2 cellular contexts compared by ENCODE assay signal in the genomic region with DNA sequence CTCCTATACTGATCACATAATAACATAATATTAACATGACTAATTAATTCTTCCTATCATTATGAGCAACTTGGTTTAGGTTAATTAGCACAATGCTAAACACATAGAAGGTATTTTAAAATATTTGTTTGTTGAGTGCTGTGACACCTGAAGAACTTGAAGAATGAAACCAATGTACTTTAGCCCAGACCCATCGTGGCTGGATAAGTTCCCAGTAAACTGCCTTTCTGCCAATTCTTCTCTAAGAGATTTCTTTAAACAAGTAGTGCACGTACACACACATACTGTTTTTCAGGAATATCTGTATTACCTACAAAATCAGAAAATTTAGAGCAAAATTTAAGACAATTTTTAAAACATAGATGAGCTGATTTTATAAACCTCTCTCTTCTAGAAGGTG.
TF ChIP-seq lines count a peak whose summit lies in the region.

No MANE protein-coding gene starts in this region.

TF ChIP-seq in liver, 16 proteins besides CTCF, POLR2A, EP300 and RAD21 (continued from another document):
- TF ChIP-seq, protein P1, sequence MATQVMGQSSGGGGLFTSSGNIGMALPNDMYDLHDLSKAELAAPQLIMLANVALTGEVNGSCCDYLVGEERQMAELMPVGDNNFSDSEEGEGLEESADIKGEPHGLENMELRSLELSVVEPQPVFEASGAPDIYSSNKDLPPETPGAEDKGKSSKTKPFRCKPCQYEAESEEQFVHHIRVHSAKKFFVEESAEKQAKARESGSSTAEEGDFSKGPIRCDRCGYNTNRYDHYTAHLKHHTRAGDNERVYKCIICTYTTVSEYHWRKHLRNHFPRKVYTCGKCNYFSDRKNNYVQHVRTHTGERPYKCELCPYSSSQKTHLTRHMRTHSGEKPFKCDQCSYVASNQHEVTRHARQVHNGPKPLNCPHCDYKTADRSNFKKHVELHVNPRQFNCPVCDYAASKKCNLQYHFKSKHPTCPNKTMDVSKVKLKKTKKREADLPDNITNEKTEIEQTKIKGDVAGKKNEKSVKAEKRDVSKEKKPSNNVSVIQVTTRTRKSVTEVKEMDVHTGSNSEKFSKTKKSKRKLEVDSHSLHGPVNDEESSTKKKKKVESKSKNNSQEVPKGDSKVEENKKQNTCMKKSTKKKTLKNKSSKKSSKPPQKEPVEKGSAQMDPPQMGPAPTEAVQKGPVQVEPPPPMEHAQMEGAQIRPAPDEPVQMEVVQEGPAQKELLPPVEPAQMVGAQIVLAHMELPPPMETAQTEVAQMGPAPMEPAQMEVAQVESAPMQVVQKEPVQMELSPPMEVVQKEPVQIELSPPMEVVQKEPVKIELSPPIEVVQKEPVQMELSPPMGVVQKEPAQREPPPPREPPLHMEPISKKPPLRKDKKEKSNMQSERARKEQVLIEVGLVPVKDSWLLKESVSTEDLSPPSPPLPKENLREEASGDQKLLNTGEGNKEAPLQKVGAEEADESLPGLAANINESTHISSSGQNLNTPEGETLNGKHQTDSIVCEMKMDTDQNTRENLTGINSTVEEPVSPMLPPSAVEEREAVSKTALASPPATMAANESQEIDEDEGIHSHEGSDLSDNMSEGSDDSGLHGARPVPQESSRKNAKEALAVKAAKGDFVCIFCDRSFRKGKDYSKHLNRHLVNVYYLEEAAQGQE (IDR thresholded peaks at IDR 0.05), result no peak
- TF ChIP-seq, protein P2, sequence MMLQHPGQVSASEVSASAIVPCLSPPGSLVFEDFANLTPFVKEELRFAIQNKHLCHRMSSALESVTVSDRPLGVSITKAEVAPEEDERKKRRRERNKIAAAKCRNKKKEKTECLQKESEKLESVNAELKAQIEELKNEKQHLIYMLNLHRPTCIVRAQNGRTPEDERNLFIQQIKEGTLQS (IDR thresholded peaks at IDR 0.05), result no peak
- no peak for TF ChIP-seq NR2F2 (IDR thresholded peaks at IDR 0.05)

TF ChIP-seq in HepG2, 621 proteins besides CTCF, POLR2A, EP300 and RAD21 (continued from another document):
- TF ChIP-seq HDAC1 (CRISPR knock-in tag; IDR thresholded peaks at IDR 0.05), result no peak
- TF ChIP-seq KAT8 (CRISPR knock-in tag; IDR thresholded peaks at IDR 0.05), result no peak
